12 cellular contexts compared by ENCODE assay signal in the genomic region with DNA sequence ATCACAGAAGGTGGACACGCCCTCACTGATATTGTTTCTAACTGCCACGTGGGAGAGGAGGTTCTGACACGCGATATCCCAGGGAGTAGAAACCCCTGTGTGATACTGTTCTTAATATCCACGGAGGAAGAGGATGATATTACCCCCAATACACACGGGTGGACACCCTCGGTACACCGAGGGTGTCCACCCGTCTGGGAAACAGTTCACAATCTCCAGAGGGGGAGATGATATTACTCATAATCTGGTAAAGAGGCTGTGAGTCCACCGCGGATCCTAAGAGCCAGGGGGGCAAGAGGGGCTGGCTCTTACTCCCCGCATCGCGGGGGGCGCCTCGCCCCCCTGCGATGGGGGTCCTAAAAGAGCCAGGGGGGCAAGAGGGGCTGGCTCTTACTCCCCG. TPM values are rescaled to one million over a fixed set of nuclear protein-coding genes. Genes with fewer than 3 reads are reported as not detected.
A peak's percentile ranks its signal among the peaks of the same experiment; 100 is the strongest.
DNase-seq lines count a peak whose midpoint lies in the region; ATAC-seq and TF ChIP-seq lines count a peak whose summit lies in the region.
"Had no signal": no experiment of that assay in that cellular context is flagged by ENCODE, and none has a peak within 500 bp of the region (broad histone marks: within the 10 kb centered on the region; RNA-seq: fewer than 3 reads in every experiment).

No MANE protein-coding gene starts in this region.

- BruUV-seq in MCF 10A (replicated peaks; lab: Mats Ljungman, UMichigan) = no TSS peak

- no peaks in the 10 kb centered on the region for H3K79me2 ChIP-seq in hepatocyte

- H3K9me3 ChIP-seq in breast epithelium (no peaks in the 10 kb centered on the region), hepatocyte (ENCODE audit: low read depth) (no peaks in the 10 kb centered on the region), testis (no peaks in the 10 kb centered on the region)

- no peak overlapping the region for H2AFZ ChIP-seq in hepatocyte

- WGBS in hepatocyte (ENCODE audit: low lambda C conversion rate, missing lambda C conversion rate) = 49% methylated on average over 10 of the region's 18 CpGs
- 18 to 42% methylated on average over 8 to 12 of the region's 18 CpGs for WGBS in testis, 2 donors

- no peaks in the 10 kb centered on the region for H3K27me3 Mint-ChIP-seq in MCF 10A (ENCODE audit: insufficient read depth, unreplicated experiment)
- H3K27me3 Mint-ChIP-seq in activated CD8-positive, alpha-beta T cell treated with anti-CD3 and anti-CD28 coated beads for 36 hours = no peaks in the 10 kb centered on the region

- H4K20me1 ChIP-seq in hepatocyte (ENCODE audit: insufficient read depth, poor library complexity, severe bottlenecking) = no peaks in the 10 kb centered on the region

- TF ChIP-seq POLR2A in breast epithelium (IDR thresholded peaks at IDR 0.05) = no peak
- no peak for TF ChIP-seq POLR2A in testis (IDR thresholded peaks at IDR 0.05)

- DNase-seq in breast epithelium (ENCODE audit: low spot score in 2 of 2) (no peak), MCF 10A (ENCODE audit: unreplicated experiment) (no peak), hepatocyte (ENCODE audit: low spot score) (no peak), testis (no peak), NCI-H1930 (lab: John Stamatoyannopoulos, UW) (no peak), foreskin melanocyte (no peak)
- DNase-seq in activated CD8-positive, alpha-beta T cell treated with anti-CD3 and anti-CD28 coated beads for 36 hours = peak; percentile 15
- DNase-seq: islet precursor cell, NCI-H2029 treated with DMSO at 0.1 percent for 48 hours, occipital lobe, SIG-M5 had no signal

- H3K4me3 ChIP-seq in breast epithelium (peak overlapping the region; percentile 17 to 53 (median 25)), hepatocyte (no peak overlapping the region), testis (peak overlapping the region; percentile 8 to 15)

- H3K4me1 Mint-ChIP-seq in MCF 10A (ENCODE audit: insufficient read depth, unreplicated experiment) = no peaks in the 10 kb centered on the region
- peaks cover 4% of the 10 kb centered on the region for H3K4me1 Mint-ChIP-seq in activated CD8-positive, alpha-beta T cell treated with anti-CD3 and anti-CD28 coated beads for 36 hours (ENCODE audit: low read depth)

- H3K36me3 Mint-ChIP-seq in MCF 10A (ENCODE audit: insufficient read depth, unreplicated experiment) = no peaks in the 10 kb centered on the region
- H3K36me3 Mint-ChIP-seq in activated CD8-positive, alpha-beta T cell treated with anti-CD3 and anti-CD28 coated beads for 36 hours (ENCODE audit: low read depth) = no peaks in the 10 kb centered on the region

- no peak overlapping the region for H3K27ac Mint-ChIP-seq in MCF 10A (ENCODE audit: low read depth, unreplicated experiment)
- no peak overlapping the region for H3K27ac Mint-ChIP-seq in activated CD8-positive, alpha-beta T cell treated with anti-CD3 and anti-CD28 coated beads for 36 hours

- no peaks in the 10 kb centered on the region for H3K4me1 ChIP-seq in breast epithelium
- H3K4me1 ChIP-seq in hepatocyte (ENCODE audit: insufficient read depth) = no peaks in the 10 kb centered on the region
- no peaks in the 10 kb centered on the region for H3K4me1 ChIP-seq in testis

- no peaks in the 10 kb centered on the region for H3K9me3 Mint-ChIP-seq in MCF 10A (ENCODE audit: unreplicated experiment)
- H3K9me3 Mint-ChIP-seq in activated CD8-positive, alpha-beta T cell treated with anti-CD3 and anti-CD28 coated beads for 36 hours = no peaks in the 10 kb centered on the region

- TF ChIP-seq CTCF in breast epithelium (IDR thresholded peaks at IDR 0.05) (no peak), MCF 10A (IDR thresholded peaks at IDR 0.05; ENCODE audit: unreplicated experiment) (no peak), hepatocyte (IDR thresholded peaks at IDR 0.05; ENCODE audit: poor library complexity) (no peak), testis (IDR thresholded peaks at IDR 0.05) (no peak)
- no peak for TF ChIP-seq CTCF in activated CD8-positive, alpha-beta T cell treated with anti-CD3 and anti-CD28 coated beads for 36 hours (IDR thresholded peaks at IDR 0.05)

- H3K36me3 ChIP-seq in breast epithelium (no peaks in the 10 kb centered on the region), hepatocyte (replicated peaks; ENCODE audit: insufficient read depth, low read depth) (no peaks in the 10 kb centered on the region), testis (ENCODE audit: low read depth, missing control alignments) (no peaks in the 10 kb centered on the region)

- H3K27me3 ChIP-seq in breast epithelium = peaks cover 0 to 7% of the 10 kb centered on the region in 2 donors
- H3K27me3 ChIP-seq in hepatocyte = no peaks in the 10 kb centered on the region
- H3K27me3 ChIP-seq in testis = no peaks in the 10 kb centered on the region

- no peaks in the 10 kb centered on the region for H3K9me2 ChIP-seq in hepatocyte (replicated peaks; ENCODE audit: insufficient read depth)

- H3K27ac ChIP-seq in breast epithelium (no peak overlapping the region), hepatocyte (no peak overlapping the region), testis (no peak overlapping the region)

- peak overlapping the region; percentile 29 for H3K4me2 ChIP-seq in hepatocyte

- POLR2A ChIA-PET in MCF 10A (lab: Yijun Ruan, JAX) = no interaction called here
- POLR2A ChIA-PET in activated CD8-positive, alpha-beta T cell treated with anti-CD3 and anti-CD28 coated beads for 36 hours (lab: Charles Lee) = no interaction called here

- peak; percentile 32 for ATAC-seq in activated CD8-positive, alpha-beta T cell treated with anti-CD3 and anti-CD28 coated beads for 36 hours
- no peak for ATAC-seq in HG02885 (IDR thresholded peaks at IDR 0.05; ENCODE audit: poor library complexity, unreplicated experiment)

- no peak overlapping the region for H3K4me3 Mint-ChIP-seq in MCF 10A (ENCODE audit: unreplicated experiment)
- peak overlapping the region; percentile 50 for H3K4me3 Mint-ChIP-seq in activated CD8-positive, alpha-beta T cell treated with anti-CD3 and anti-CD28 coated beads for 36 hours

- intact Hi-C loops in breast epithelium (cut with DNase I; ENCODE audit: low total_unique reads) = no loop called here
- intact Hi-C loops in MCF 10A (cut with micrococcal nuclease) = no loop called here
- intact Hi-C loops in activated CD8-positive, alpha-beta T cell treated with anti-CD3 and anti-CD28 coated beads for 36 hours (cut with micrococcal nuclease) = no loop called here
- intact Hi-C loops in testis (cut with DNase I; ENCODE audit: low total_unique reads) = no loop called here

- CTCF ChIA-PET in MCF 10A (lab: Yijun Ruan, JAX) = no interaction called here
- CTCF ChIA-PET in activated CD8-positive, alpha-beta T cell treated with anti-CD3 and anti-CD28 coated beads for 36 hours (lab: Charles Lee) = interaction anchor here (1.3 kb wide), 1 partner anchor 225 kb away, joined by 4 read pairs; no protein-coding TSS in a partner anchor

RNA-seq across cellular contexts. Expression of a gene that starts 29.6 kb away (rescaled TPM):
- 100 to 1,000 TPM in 1 of 3 donors, 10 to 100 TPM in 2; 91.8 to 112 (median 95.7) TPM for total RNA-seq in breast epithelium
- total RNA-seq in MCF 10A (2022) = 2.9 and 3.7 TPM in 2 replicates
- total RNA-seq in activated CD8-positive, alpha-beta T cell treated with anti-CD3 and anti-CD28 coated beads for 36 hours = 100 to 1,000 TPM; 135 to 143 TPM
- total RNA-seq in hepatocyte = 7.0 and 8.1 TPM in 2 replicates
- 19.9 and 21.2 TPM in 2 replicates for polyA plus RNA-seq in hepatocyte
- 10 to 100 TPM; 15.1 to 26.5 TPM for total RNA-seq in testis
- polyA plus RNA-seq in testis (ENCODE audit: insufficient read depth, low read depth, low replicate concordance) = 64.2 TPM
